ENCODE assay signal across 1 cellular context in genomic region chr4:8428288-8429097, GRCh38.
TF ChIP-seq lines count a peak whose summit lies in the region.

No MANE protein-coding gene starts in this region.

TF ChIP-seq in K562, 482 proteins besides CTCF, POLR2A, EP300 and RAD21 (continued from another document and continues in another):
- TF ChIP-seq USF2 (CRISPR knock-in tag; IDR thresholded peaks at IDR 0.05) (no peak), ZBTB12 (CRISPR knock-in tag; IDR thresholded peaks at IDR 0.05) (peak; percentile 94), ILK (tag; IDR thresholded peaks at IDR 0.05; ENCODE audit: borderline replicate concordance, low read depth) (no peak), MXD1 (CRISPR knock-in tag; IDR thresholded peaks at IDR 0.05; ENCODE audit: borderline replicate concordance, poor library complexity, severe bottlenecking) (peak; percentile 50), NBN (IDR thresholded peaks at IDR 0.05; ENCODE audit: low read depth) (0 out of 2 replicates have a peak, but pooled peaks have one; percentile 51), CREB5 (CRISPR knock-in tag; IDR thresholded peaks at IDR 0.05) (no peak), ETV5 (CRISPR knock-in tag; IDR thresholded peaks at IDR 0.05; ENCODE audit: low read depth) (peak; percentile 49; the same call in 1 of the 2 replicates), SIN3B (IDR thresholded peaks at IDR 0.05; ENCODE audit: low read depth) (peak; percentile 74), ZBTB7A (IDR thresholded peaks at IDR 0.05; ENCODE audit: borderline replicate concordance, control insufficient read depth, low read depth, low read length) (no peak), SP1 (CRISPR knock-in tag; IDR thresholded peaks at IDR 0.05) (peak; percentile 94), JUND (IDR thresholded peaks at IDR 0.05; ENCODE audit: borderline replicate concordance, low read depth, low read length) (peak; percentile 81), JUND (tag; IDR thresholded peaks at IDR 0.05; ENCODE audit: borderline replicate concordance, low read depth, low read length) (peak; percentile 56; the same call in 1 of the 3 replicates), PCBP1 (IDR thresholded peaks at IDR 0.05; ENCODE audit: low read depth, low read length, poor library complexity, severe bottlenecking) (no peak), AFF4 (CRISPR knock-in tag; IDR thresholded peaks at IDR 0.05) (0 out of 2 replicates have a peak, but pooled peaks have one; percentile 55), BMI1 (IDR thresholded peaks at IDR 0.05; ENCODE audit: low read length) (peak; percentile 83), GABPB2 (CRISPR knock-in tag; conservative IDR thresholded peaks at IDR 0.05) (no peak), FUS (optimal IDR thresholded peaks at IDR 0.05; ENCODE audit: low read depth, low read length) (peak; percentile 71), FOXJ3 (CRISPR knock-in tag; IDR thresholded peaks at IDR 0.05) (no peak), ZNF146 (CRISPR knock-in tag; IDR thresholded peaks at IDR 0.05; ENCODE audit: unreplicated experiment) (no peak), CREB1 (IDR thresholded peaks at IDR 0.05) (peak; percentile 96), CREB1 (CRISPR knock-in tag; IDR thresholded peaks at IDR 0.05) (peak; percentile 99), THAP12 (CRISPR knock-in tag; IDR thresholded peaks at IDR 0.05) (peak; percentile 80; the same call in 1 of the 2 replicates), HEY1 (CRISPR knock-in tag; IDR thresholded peaks at IDR 0.05; ENCODE audit: borderline replicate concordance) (no peak), BRCA1 (IDR thresholded peaks at IDR 0.05) (no peak), BRCA1 (CRISPR knock-in tag; IDR thresholded peaks at IDR 0.05) (no peak), CTBP1 (IDR thresholded peaks at IDR 0.05; ENCODE audit: borderline replicate concordance) (peak; percentile 45; the same call in 1 of the 2 replicates), NFIC (IDR thresholded peaks at IDR 0.05) (0 out of 2 replicates have a peak, but pooled peaks have one; percentile 15), ZNF77 (CRISPR knock-in tag; IDR thresholded peaks at IDR 0.05) (peak; percentile 67; the same call in 1 of the 2 replicates), RBM34 (IDR thresholded peaks at IDR 0.05; ENCODE audit: borderline replicate concordance, insufficient read depth, low read length) (no peak), E2F6 (IDR thresholded peaks at IDR 0.05; ENCODE audit: borderline replicate concordance in 1 of 2, extremely low read depth in 1 of 2, insufficient read depth in 1 of 2, insufficient read length in 1 of 2, low read depth in 1 of 2, low read length in 1 of 2, poor library complexity in 1 of 2, severe bottlenecking in 1 of 2) (peak in 1 of 2 experiments; percentile 50), SOX6 (IDR thresholded peaks at IDR 0.05) (0 out of 2 replicates have a peak, but pooled peaks have one; percentile 44), KLF16 (IDR thresholded peaks at IDR 0.05) (0 out of 2 replicates have a peak, but pooled peaks have one; percentile 18), ZNF263 (CRISPR knock-in tag; IDR thresholded peaks at IDR 0.05; ENCODE audit: borderline replicate concordance) (no peak), GMEB1 (CRISPR knock-in tag; IDR thresholded peaks at IDR 0.05) (0 out of 2 replicates have a peak, but pooled peaks have one; percentile 46), COPS2 (conservative IDR thresholded peaks at IDR 0.05) (no peak), SMAD3 (CRISPR knock-in tag; conservative IDR thresholded peaks at IDR 0.05) (no peak), NFXL1 (CRISPR knock-in tag; IDR thresholded peaks at IDR 0.05) (no peak), SETDB1 (IDR thresholded peaks at IDR 0.05; ENCODE audit: low read length) (peak; percentile 41), ATF3 (IDR thresholded peaks at IDR 0.05) (peak; percentile 94), ATF3 (CRISPR knock-in tag; conservative IDR thresholded peaks at IDR 0.05) (no peak), RB1 (IDR thresholded peaks at IDR 0.05; ENCODE audit: low read depth) (peak; percentile 83), NRF1 (conservative IDR thresholded peaks at IDR 0.05 in 1 of 2, IDR thresholded peaks at IDR 0.05 in 1 of 2) (peak; percentile 55 to 63), RBFOX2 (IDR thresholded peaks at IDR 0.05; ENCODE audit: low read depth, low read length) (peak; percentile 74), ERF (CRISPR knock-in tag; IDR thresholded peaks at IDR 0.05) (0 out of 2 replicates have a peak, but pooled peaks have one; percentile 85), C11orf30 (IDR thresholded peaks at IDR 0.05; ENCODE audit: low read depth) (peak; percentile 75), TCF3 (CRISPR knock-in tag; IDR thresholded peaks at IDR 0.05) (peak; percentile 7; the same call in 1 of the 2 replicates), E2F8 (IDR thresholded peaks at IDR 0.05; ENCODE audit: low read depth, partially characterized antibody) (peak; percentile 46)
